8 cellular contexts compared by ENCODE assay signal in genomic region chr2:224284134-224284946, GRCh38.
DNase-seq lines count a peak whose midpoint lies in the region; ATAC-seq, FAIRE-seq and TF ChIP-seq lines count a peak whose summit lies in the region.

No MANE protein-coding gene starts in this region.

- no peaks in the 10 kb centered on the region for H3K79me2 ChIP-seq in astrocyte (ENCODE audit: insufficient read depth, low read length)

- H3K36me3 ChIP-seq in GM06990 (ENCODE audit: control insufficient read depth, insufficient read depth, low read length) (no peaks in the 10 kb centered on the region), astrocyte (ENCODE audit: insufficient read depth, low read length) (no peaks in the 10 kb centered on the region), testis (ENCODE audit: low read depth, missing control alignments) (no peaks in the 10 kb centered on the region)

- WGBS in testis, 2 donors = 63 to 67% methylated on average over 1 of the region's 1 CpG

- H3K9me3 Mint-ChIP-seq in astrocyte (ENCODE audit: unreplicated experiment) = no peaks in the 10 kb centered on the region

- DNase-seq in Ammon's horn (ENCODE audit: low spot score) = peak; percentile 4
- DNase-seq in GM06990 (ENCODE audit: extremely low read depth, insufficient read length) = no peak
- peak; percentile 21 to 81 (median 57) for DNase-seq in NCI-H1417 (lab: John Stamatoyannopoulos, UW)
- DNase-seq in astrocyte (ENCODE audit: low read depth) = no peak
- no peak for DNase-seq in testis

- no peaks in the 10 kb centered on the region for H3K4me1 Mint-ChIP-seq in astrocyte (ENCODE audit: low read depth, unreplicated experiment)

- no peaks in the 10 kb centered on the region for H3K4me1 ChIP-seq in astrocyte (ENCODE audit: insufficient read depth, low read length)
- no peaks in the 10 kb centered on the region for H3K4me1 ChIP-seq in testis

- no peak overlapping the region for H3K4me3 Mint-ChIP-seq in astrocyte (ENCODE audit: unreplicated experiment)

- TF ChIP-seq POLR2A in testis (IDR thresholded peaks at IDR 0.05) = no peak

- FAIRE-seq in astrocyte (lab: Jason Lieb, UNC) (no peak), islet of Langerhans (lab: Jason Lieb, UNC) (peak; percentile 95)

- H3K27me3 ChIP-seq in GM06990 (replicated peaks; ENCODE audit: control insufficient read depth, insufficient read depth, low read length) = no peaks in the 10 kb centered on the region; the same call in none of the 2 replicates
- no peaks in the 10 kb centered on the region for H3K27me3 ChIP-seq in astrocyte (ENCODE audit: insufficient read depth, low read length)
- H3K27me3 ChIP-seq in testis = no peaks in the 10 kb centered on the region

- H3K27me3 Mint-ChIP-seq in astrocyte (ENCODE audit: low read depth, unreplicated experiment) = peaks cover 3% of the 10 kb centered on the region

- intact Hi-C loops in testis (cut with DNase I; ENCODE audit: low total_unique reads) = loop anchor here (5.0 kb wide), 1 partner anchor 297 kb away; no protein-coding TSS in a partner anchor

- H3K36me3 Mint-ChIP-seq in astrocyte (ENCODE audit: low read depth, unreplicated experiment) = no peaks in the 10 kb centered on the region

- TF ChIP-seq CTCF in GM06990 (IDR thresholded peaks at IDR 0.05; ENCODE audit: insufficient read depth, low read length, poor library complexity, severe bottlenecking) (peak; percentile 35), astrocyte (IDR thresholded peaks at IDR 0.05; ENCODE audit: insufficient read depth, low read depth, low read length) (peak; percentile 52), testis (IDR thresholded peaks at IDR 0.05) (peak; percentile 61 to 91 (median 73))

- H2AFZ ChIP-seq in astrocyte (ENCODE audit: low read depth, low read length) = no peak overlapping the region

- no peak for ATAC-seq in HG02884 (IDR thresholded peaks at IDR 0.05; ENCODE audit: unreplicated experiment)
- ATAC-seq in HG02798 (IDR thresholded peaks at IDR 0.05; ENCODE audit: poor library complexity, unreplicated experiment) = no peak

- H3K9ac ChIP-seq in astrocyte (ENCODE audit: low read length) = no peak overlapping the region

- H3K4me3 ChIP-seq in GM06990 (replicated peaks; ENCODE audit: low read depth, low read length) (no peak overlapping the region), astrocyte (ENCODE audit: insufficient read depth, low read depth, low read length) (no peak overlapping the region), testis (no peak overlapping the region)

- no peak overlapping the region for H3K4me2 ChIP-seq in astrocyte (ENCODE audit: low read length)

- H3K9me3 ChIP-seq in astrocyte (ENCODE audit: insufficient read depth, low read depth, low read length) = no peaks in the 10 kb centered on the region
- no peaks in the 10 kb centered on the region for H3K9me3 ChIP-seq in testis

- H3K27ac ChIP-seq in astrocyte (ENCODE audit: low read depth, low read length) (no peak overlapping the region), testis (no peak overlapping the region)

- H4K20me1 ChIP-seq in astrocyte (ENCODE audit: insufficient read depth, low read length) = no peaks in the 10 kb centered on the region

- no peak overlapping the region for H3K27ac Mint-ChIP-seq in astrocyte (ENCODE audit: unreplicated experiment)

Comparison
In these comparisons a context has a peak if more than half of its experiments do, and no peak if none do; other contexts are left out.
1. DNase-seq: peak in Ammon's horn (single experiment) and NCI-H1417 (3 of 3); none in GM06990 (single experiment), astrocyte (single experiment) and testis (single experiment).
2. Peak in every context shown above with its lines, with median percentiles within 50 percentile points of each other: CTCF ChIP-seq.